In genomic region chr5:172819569-172819968, GRCh38 we compare ENCODE assay signal across 9 cellular contexts.
"Had no signal": no experiment of that assay in that cellular context is flagged by ENCODE, and none has a peak within 500 bp of the region (broad histone marks: within the 10 kb centered on the region; RNA-seq: fewer than 3 reads in every experiment).

No MANE protein-coding gene starts in this region.

- H3K27ac ChIP-seq: lower lobe of right lung, ovary had no signal

- H3K36me3 ChIP-seq: lower lobe of right lung, ovary, thyroid gland had no signal

- H3K4me3 ChIP-seq: dorsolateral prefrontal cortex, lower lobe of right lung, ovary, thyroid gland had no signal

- H3K9me3 ChIP-seq: lower lobe of right lung, ovary, thyroid gland had no signal

- FAIRE-seq: endometrium, TTC549 had no signal

- H3K27me3 ChIP-seq: dorsolateral prefrontal cortex, ovary, thyroid gland had no signal

- DNase-seq: activated CD4-positive, alpha-beta T cell treated with anti-CD3 and anti-CD28 coated beads, Interleukin-2, amount 10 ng/mL, durations not matched to agents 24 days and 14 days; activated naive CD8-positive, alpha-beta T cell treated with anti-CD3 and anti-CD28 coated beads, Interleukin-2, amount 10 ng/mL, durations not matched to agents 7 days and 5 days; foreskin melanocyte; lower lobe of right lung had no signal
